ENCODE assay signal across 10 cellular contexts in genomic region chr16:54242199-54242598, GRCh38. TPM values are rescaled to one million over a fixed set of nuclear protein-coding genes. Genes with fewer than 3 reads are reported as not detected.
DNase-seq lines count a peak whose midpoint lies in the region; ATAC-seq, FAIRE-seq and TF ChIP-seq lines count a peak whose summit lies in the region.
"Had no signal": no experiment of that assay in that cellular context is flagged by ENCODE, and none has a peak within 500 bp of the region (broad histone marks: within the 10 kb centered on the region; RNA-seq: fewer than 3 reads in every experiment).

No MANE protein-coding gene starts in this region.

- DNase-seq in SKM-1 treated with dmso at 0.1 percent for 144 hours (lab: John Stamatoyannopoulos, UW; ENCODE audit: unreplicated experiment) (peak; percentile 8), SKM-1 (lab: John Stamatoyannopoulos, UW; ENCODE audit: unreplicated experiment) (no peak), NCI-H146 treated with DMSO at 0.1 percent for 48 hours (lab: John Stamatoyannopoulos, UW; ENCODE audit: unreplicated experiment) (peak; percentile 13), bronchial epithelial cell (ENCODE audit: low read depth) (no peak), prostate gland (ENCODE audit: low spot score) (peak; percentile 7)
- DNase-seq in activated effector memory CD4-positive, alpha-beta T cell treated with Interleukin-2 at 50 U/mL for 16 hours, result no peak
- DNase-seq: SHP77 treated with DMSO at 0.1 percent for 48 hours, transverse colon had no signal

- WGBS in prostate gland, result 75% methylated on average over 4 of the region's 4 CpGs

- no peak for TF ChIP-seq POLR2A in prostate gland (IDR thresholded peaks at IDR 0.05)

- H3K27me3 ChIP-seq in bronchial epithelial cell (ENCODE audit: control insufficient read depth, insufficient read depth, low read length) (peaks cover 6% of the 10 kb centered on the region), prostate gland (replicated peaks; ENCODE audit: insufficient read depth) (no peaks in the 10 kb centered on the region)
- H3K27me3 ChIP-seq: transverse colon had no signal

- no peak for ATAC-seq in GM21717 (IDR thresholded peaks at IDR 0.05; ENCODE audit: unreplicated experiment)
- no peak for ATAC-seq in GM19463 (IDR thresholded peaks at IDR 0.05; ENCODE audit: unreplicated experiment)

- H3K9me3 ChIP-seq in prostate gland, result no peaks in the 10 kb centered on the region
- H3K9me3 ChIP-seq: transverse colon had no signal

- no peak overlapping the region for H3K27ac ChIP-seq in prostate gland
- H3K27ac ChIP-seq: transverse colon had no signal

- H3K4me3 ChIP-seq in bronchial epithelial cell (ENCODE audit: low read depth, low read length), result no peak overlapping the region
- no peak overlapping the region for H3K4me3 ChIP-seq in prostate gland
- H3K4me3 ChIP-seq: transverse colon had no signal

- H3K36me3 ChIP-seq in bronchial epithelial cell (ENCODE audit: control insufficient read depth, insufficient read depth, low read length), result no peaks in the 10 kb centered on the region
- H3K36me3 ChIP-seq in prostate gland, result no peaks in the 10 kb centered on the region
- H3K36me3 ChIP-seq: transverse colon had no signal

- FAIRE-seq in bronchial epithelial cell (lab: Jason Lieb, UNC), result peak; percentile 64

- H3K4me1 ChIP-seq in prostate gland (replicated peaks), result no peaks in the 10 kb centered on the region
- H3K4me1 ChIP-seq: transverse colon had no signal

- no peak for TF ChIP-seq CTCF in bronchial epithelial cell (IDR thresholded peaks at IDR 0.05; ENCODE audit: insufficient read depth, low read length, severe bottlenecking)
- TF ChIP-seq CTCF in prostate gland (IDR thresholded peaks at IDR 0.05), result no peak

- intact Hi-C loops in prostate gland (cut with DNase I), result no loop called here

RNA-seq across cellular contexts. Expression of gene IRX3, which starts 44.4 kb away (rescaled TPM):
- total RNA-seq in bronchial epithelial cell (2.1 and 6.0 TPM in 2 replicates), prostate gland (10 to 100 TPM; 33.2 to 95.1 TPM)

Comparison
In these comparisons a context has a peak if more than half of its experiments do, and no peak if none do; other contexts are left out.
1. DNase-seq: peak in SKM-1 treated with dmso at 0.1 percent for 144 hours (single experiment), NCI-H146 treated with DMSO at 0.1 percent for 48 hours (single experiment) and prostate gland (single experiment); none in SKM-1 (single experiment), bronchial epithelial cell (single experiment) and activated effector memory CD4-positive, alpha-beta T cell treated with Interleukin-2 at 50 U/mL for 16 hours (single experiment).